8 cellular contexts compared by ENCODE assay signal in genomic region chr9:137240841-137241489, GRCh38. TPM values are rescaled to one million over a fixed set of nuclear protein-coding genes. Genes with fewer than 3 reads are reported as not detected.
DNase-seq lines count a peak whose midpoint lies in the region; ATAC-seq lines count a peak whose summit lies in the region.

TUBB4B (plus strand) TSS chr9:137241287; CDS start chr9:137241361, 74 bp downstream.

- H3K9me3 ChIP-seq in NT2/D1 (ENCODE audit: insufficient read depth, low read length) (no peaks in the 10 kb centered on the region), endocrine pancreas (ENCODE audit: control insufficient read depth, low read length) (no peaks in the 10 kb centered on the region), mesenchymal stem cell (ENCODE audit: control insufficient read depth, low read length) (no peaks in the 10 kb centered on the region)

- peaks cover 19% of the 10 kb centered on the region for H3K79me1 ChIP-seq in mesenchymal stem cell (replicated peaks; ENCODE audit: low read length, poor library complexity, severe bottlenecking)

- whole genome bisulfite sequencing in mesenchymal stem cell: under 1% methylated on average over 58 of the region's 67 CpGs

- H3K4me3 ChIP-seq in NT2/D1 (ENCODE audit: insufficient read length, low read depth): peak within 1 kb of the TSS; percentile 91
- H3K4me3 ChIP-seq in endocrine pancreas (ENCODE audit: control insufficient read depth, insufficient read depth, low read length): peak within 1 kb of the TSS; percentile 5
- peak within 1 kb of the TSS; percentile 84 to 85 for H3K4me3 ChIP-seq in mesenchymal stem cell (ENCODE audit: insufficient read depth in 1 of 2, low read depth in 1 of 2, low read length in 2 of 2)

- peak within 1 kb of the TSS; percentile 83 to 88 for H3K14ac ChIP-seq in mesenchymal stem cell (ENCODE audit: low read length in 2 of 2)

- H2BK120ac ChIP-seq in mesenchymal stem cell (ENCODE audit: low read depth, low read length): peak within 1 kb of the TSS; percentile 81

- peaks cover 31% of the 10 kb centered on the region for H3K4me1 Mint-ChIP-seq in activated CD8-positive, alpha-beta memory T cell treated with anti-CD3 and anti-CD28 coated beads, Interleukin-2, amount 10 ng/mL, durations not matched to agents 7 days and 5 days

- H3K36me3 Mint-ChIP-seq in activated CD8-positive, alpha-beta memory T cell treated with anti-CD3 and anti-CD28 coated beads, Interleukin-2, amount 10 ng/mL, durations not matched to agents 7 days and 5 days: peaks cover 21% of the 10 kb centered on the region

- peaks cover 3% of the 10 kb centered on the region for H3K27me3 ChIP-seq in NT2/D1 (ENCODE audit: insufficient read depth, insufficient read length)
- no peaks in the 10 kb centered on the region for H3K27me3 ChIP-seq in endocrine pancreas (ENCODE audit: control insufficient read depth, insufficient read depth, low read length)
- peaks cover 0 to 8% of the 10 kb centered on the region in 2 experiments for H3K27me3 ChIP-seq in mesenchymal stem cell (ENCODE audit: control insufficient read depth in 1 of 2, insufficient read depth in 1 of 2, low read length in 2 of 2)

- H4K8ac ChIP-seq in mesenchymal stem cell (ENCODE audit: low read length): peak within 1 kb of the TSS; percentile 86

- ATAC-seq in GM21381 (IDR thresholded peaks at IDR 0.05; ENCODE audit: unreplicated experiment): peak; percentile 72
- ATAC-seq in activated CD8-positive, alpha-beta memory T cell treated with anti-CD3 and anti-CD28 coated beads, Interleukin-2, amount 10 ng/mL, durations not matched to agents 7 days and 5 days: peak; percentile 75

- peak within 1 kb of the TSS in 1 of 2 experiments; percentile 94 for H2BK12ac ChIP-seq in mesenchymal stem cell (ENCODE audit: low read length in 2 of 2)

- peak within 1 kb of the TSS in 1 of 2 experiments; percentile 84 for H3K23ac ChIP-seq in mesenchymal stem cell (ENCODE audit: low read length in 2 of 2)

- H3K4ac ChIP-seq in mesenchymal stem cell (ENCODE audit: low read depth in 1 of 2, low read length in 2 of 2): peak within 1 kb of the TSS; percentile 92 to 94

- H3K27ac ChIP-seq in mesenchymal stem cell (ENCODE audit: low read length, poor library complexity, severe bottlenecking): peak within 1 kb of the TSS; percentile 86

- CTCF ChIA-PET in activated CD8-positive, alpha-beta memory T cell treated with anti-CD3 and anti-CD28 coated beads, Interleukin-2, amount 10 ng/mL, durations not matched to agents 7 days and 5 days (lab: Charles Lee): interaction anchor here (0.6 to 7.1 kb wide), 23 partner anchors 11 to 511 kb away, joined by 3 to 110 read pairs (median 5); partner anchors contain the start of genes ANAPC2, CYSRT1, DPP7 and MAN1B1

- H3K18ac ChIP-seq in mesenchymal stem cell (ENCODE audit: low read depth in 1 of 2, low read length in 2 of 2): peak within 1 kb of the TSS; percentile 80 to 100

- H3K9ac ChIP-seq in NT2/D1 (ENCODE audit: insufficient read length, low read depth): peak within 1 kb of the TSS; percentile 97
- peak within 1 kb of the TSS; percentile 83 for H3K9ac ChIP-seq in endocrine pancreas (ENCODE audit: control insufficient read depth, insufficient read depth, low read length)
- peak within 1 kb of the TSS; percentile 93 for H3K9ac ChIP-seq in mesenchymal stem cell (ENCODE audit: low read length)

- peak within 1 kb of the TSS; percentile 87 for H2BK15ac ChIP-seq in mesenchymal stem cell (ENCODE audit: low read depth, poor library complexity, severe bottlenecking)

- peak within 1 kb of the TSS; percentile 83 for H4K91ac ChIP-seq in mesenchymal stem cell (ENCODE audit: low read length)

- DNase-seq in COR-L47 (lab: John Stamatoyannopoulos, UW) (peak; percentile 99), HUDEP-2 (lab: John Stamatoyannopoulos, UW; ENCODE audit: unreplicated experiment in 76 of 76) (peak in 75 of 76 experiments; percentile 76 to 100 (median 99)), NT2/D1 (ENCODE audit: low read depth, low spot score) (peak; percentile 99), mesenchymal stem cell (peak; percentile 100)
- peak; percentile 99 for DNase-seq in activated CD8-positive, alpha-beta memory T cell treated with anti-CD3 and anti-CD28 coated beads, Interleukin-2, amount 10 ng/mL, durations not matched to agents 7 days and 5 days
- peak; percentile 92 for DNase-seq in stimulated activated CD8-positive, alpha-beta memory T cell treated with anti-CD3 and anti-CD28 coated beads, Interleukin-12 subunit alpha, Interleukin-12 subunit beta, amount 100 ng/mL, for 4 hours (ENCODE audit: low read depth)

- peak within 1 kb of the TSS; percentile 90 for H3K27ac Mint-ChIP-seq in activated CD8-positive, alpha-beta memory T cell treated with anti-CD3 and anti-CD28 coated beads, Interleukin-2, amount 10 ng/mL, durations not matched to agents 7 days and 5 days

- no peaks in the 10 kb centered on the region for H3K27me3 Mint-ChIP-seq in activated CD8-positive, alpha-beta memory T cell treated with anti-CD3 and anti-CD28 coated beads, Interleukin-2, amount 10 ng/mL, durations not matched to agents 7 days and 5 days

- H3K4me2 ChIP-seq in mesenchymal stem cell (ENCODE audit: low read length, poor library complexity, severe bottlenecking): peak within 1 kb of the TSS; percentile 94

- peak within 1 kb of the TSS; percentile 82 for H3K4me3 Mint-ChIP-seq in activated CD8-positive, alpha-beta memory T cell treated with anti-CD3 and anti-CD28 coated beads, Interleukin-2, amount 10 ng/mL, durations not matched to agents 7 days and 5 days

- peak within 1 kb of the TSS; percentile 74 for H2BK5ac ChIP-seq in mesenchymal stem cell (ENCODE audit: low read depth, low read length, poor library complexity, severe bottlenecking)

- H3K9me3 Mint-ChIP-seq in activated CD8-positive, alpha-beta memory T cell treated with anti-CD3 and anti-CD28 coated beads, Interleukin-2, amount 10 ng/mL, durations not matched to agents 7 days and 5 days (ENCODE audit: low read depth): no peaks in the 10 kb centered on the region

- no peak within 1 kb of the TSS for H2AK5ac ChIP-seq in mesenchymal stem cell (ENCODE audit: low read length, severe bottlenecking)

- H2AFZ ChIP-seq in mesenchymal stem cell (ENCODE audit: low read depth, low read length): peak within 1 kb of the TSS; percentile 20

- H3K4me1 ChIP-seq in NT2/D1 (ENCODE audit: insufficient read depth, insufficient read length) (peaks cover 52% of the 10 kb centered on the region), endocrine pancreas (ENCODE audit: control insufficient read depth, insufficient read depth, low read length) (no peaks in the 10 kb centered on the region), mesenchymal stem cell (ENCODE audit: control insufficient read depth, insufficient read depth, low read depth, low read length) (peaks cover 58% of the 10 kb centered on the region)

- H3K36me3 ChIP-seq in NT2/D1 (ENCODE audit: insufficient read depth, insufficient read length, low read length) (peaks cover 36% of the 10 kb centered on the region), endocrine pancreas (ENCODE audit: control insufficient read depth, insufficient read depth, low read length) (no peaks in the 10 kb centered on the region), mesenchymal stem cell (ENCODE audit: control insufficient read depth in 1 of 2, insufficient read depth in 2 of 2, low read depth in 1 of 2, low read length in 2 of 2) (peaks cover 24 to 27% of the 10 kb centered on the region in 2 experiments)

RNA-seq across cellular contexts. Expression of gene TUBB4B, which starts in this region (rescaled TPM):
- 100 to 1,000 TPM; 353 to 375 TPM for total RNA-seq in activated CD8-positive, alpha-beta memory T cell treated with anti-CD3 and anti-CD28 coated beads, Interleukin-2, amount 10 ng/mL, durations not matched to agents 7 days and 5 days
- polyA plus RNA-seq in mesenchymal stem cell (2013, experiment 1 of 2): 181 TPM
- 181 TPM for polyA plus RNA-seq in mesenchymal stem cell (2013, experiment 2 of 2)

Comparison
In these comparisons a context has a peak if more than half of its experiments do, and no peak if none do; other contexts are left out.
1. Peak in every context shown above with its lines: DNase-seq, ATAC-seq, H3K4me3 ChIP-seq and H3K27ac ChIP-seq.
2. H3K4me3 ChIP-seq: peak in every context shown above with its lines; median percentile 91 in NT2/D1; 84 in mesenchymal stem cell; 5 in endocrine pancreas.